In the genomic region with DNA sequence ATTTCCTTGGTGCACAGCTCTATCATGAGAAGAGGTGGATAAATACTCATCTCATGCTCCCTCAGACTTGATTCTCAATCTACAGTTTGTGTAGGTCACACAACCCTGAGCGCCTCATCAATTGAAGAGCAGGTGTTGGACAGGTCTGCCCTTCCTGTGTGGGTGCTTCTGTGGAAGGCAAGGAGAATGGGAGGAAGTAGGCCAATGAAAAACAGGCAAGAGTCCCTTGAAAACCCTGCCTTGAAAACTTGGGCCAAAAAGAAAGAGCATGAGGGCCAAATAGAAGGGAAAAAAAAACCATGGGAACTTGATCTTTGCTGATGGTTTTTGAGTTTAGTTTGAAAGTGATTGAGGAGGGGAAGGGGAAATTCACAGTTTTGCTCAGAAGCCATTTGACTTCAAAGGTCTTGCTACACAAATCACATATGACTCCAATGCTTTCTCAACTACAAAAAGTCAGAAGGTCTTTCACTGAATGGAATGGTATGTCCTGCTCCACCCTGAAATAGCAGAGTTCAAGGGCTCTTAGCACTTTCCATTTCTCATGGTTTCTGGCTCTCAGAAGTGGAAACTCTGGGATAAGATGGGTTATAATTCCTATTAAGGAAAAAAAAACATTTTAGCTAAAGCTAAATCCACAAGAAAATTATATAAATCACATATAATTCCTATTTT, we compare ENCODE assay signal across 1 cellular context.
TF ChIP-seq lines count a peak whose summit lies in the region.

No MANE protein-coding gene starts in this region.

TF ChIP-seq in HepG2, 621 proteins besides CTCF, POLR2A, EP300 and RAD21 (continued from another document and continues in another):
- TF ChIP-seq NFE2L1 (CRISPR knock-in tag; IDR thresholded peaks at IDR 0.05; ENCODE audit: borderline replicate concordance) (no peak), HOXA5 (CRISPR knock-in tag; IDR thresholded peaks at IDR 0.05) (no peak), DNMT1 (CRISPR knock-in tag; IDR thresholded peaks at IDR 0.05) (no peak), FOXK2 (IDR thresholded peaks at IDR 0.05) (no peak), CBX2 (IDR thresholded peaks at IDR 0.05; ENCODE audit: low read depth, low read length) (no peak), CBX2 (CRISPR knock-in tag; IDR thresholded peaks at IDR 0.05; ENCODE audit: low read depth) (no peak), KLF13 (CRISPR knock-in tag; IDR thresholded peaks at IDR 0.05) (no peak), BCL6 (CRISPR knock-in tag; IDR thresholded peaks at IDR 0.05) (peak; percentile 54; the same call in 1 of the 2 replicates), ZFP62 (CRISPR knock-in tag; IDR thresholded peaks at IDR 0.05) (no peak), ZFP1 (CRISPR knock-in tag; IDR thresholded peaks at IDR 0.05) (no peak), SOX5 (CRISPR knock-in tag; IDR thresholded peaks at IDR 0.05; ENCODE audit: borderline replicate concordance) (peak; percentile 69; the same call in 1 of the 2 replicates), ZNF589 (CRISPR knock-in tag; conservative IDR thresholded peaks at IDR 0.05) (no peak), U2AF2 (IDR thresholded peaks at IDR 0.05; ENCODE audit: low read depth, low read length) (no peak), NCOA1 (CRISPR knock-in tag; IDR thresholded peaks at IDR 0.05) (no peak), TSC22D2 (CRISPR knock-in tag; IDR thresholded peaks at IDR 0.05; ENCODE audit: borderline replicate concordance) (no peak), ELF1 (CRISPR knock-in tag; IDR thresholded peaks at IDR 0.05) (no peak), ARNT2 (CRISPR knock-in tag; IDR thresholded peaks at IDR 0.05; ENCODE audit: low read depth) (no peak), ZKSCAN5 (CRISPR knock-in tag; IDR thresholded peaks at IDR 0.05) (no peak), DR1 (CRISPR knock-in tag; IDR thresholded peaks at IDR 0.05) (no peak), ZNF772 (CRISPR knock-in tag; IDR thresholded peaks at IDR 0.05) (no peak), SMAD3 (CRISPR knock-in tag; IDR thresholded peaks at IDR 0.05) (no peak), ZNF558 (CRISPR knock-in tag; IDR thresholded peaks at IDR 0.05; ENCODE audit: borderline replicate concordance) (no peak), FOSL1 (CRISPR knock-in tag; IDR thresholded peaks at IDR 0.05; ENCODE audit: borderline replicate concordance) (no peak), TEAD2 (CRISPR knock-in tag; IDR thresholded peaks at IDR 0.05) (no peak), NAIF1 (CRISPR knock-in tag; IDR thresholded peaks at IDR 0.05; ENCODE audit: borderline replicate concordance) (no peak), ZNF557 (CRISPR knock-in tag; IDR thresholded peaks at IDR 0.05) (no peak), ZNF333 (CRISPR knock-in tag; IDR thresholded peaks at IDR 0.05; ENCODE audit: borderline replicate concordance) (no peak), ZNF317 (CRISPR knock-in tag; IDR thresholded peaks at IDR 0.05) (peak; percentile 71; the same call in 1 of the 2 replicates), SIN3B (IDR thresholded peaks at IDR 0.05; ENCODE audit: low read length) (no peak), ONECUT2 (CRISPR knock-in tag; IDR thresholded peaks at IDR 0.05) (no peak; the same call in 1 of the 2 replicates), SKI (IDR thresholded peaks at IDR 0.05; ENCODE audit: partially characterized antibody) (no peak), HDAC1 (CRISPR knock-in tag; IDR thresholded peaks at IDR 0.05) (no peak), ZNF672 (CRISPR knock-in tag; IDR thresholded peaks at IDR 0.05) (no peak), CCDC6 (CRISPR knock-in tag; IDR thresholded peaks at IDR 0.05) (no peak), MTF2 (CRISPR knock-in tag; IDR thresholded peaks at IDR 0.05; ENCODE audit: borderline replicate concordance) (no peak), ZMYM3 (CRISPR knock-in tag; IDR thresholded peaks at IDR 0.05) (peak; percentile 23; the same call in 1 of the 2 replicates), IRF2 (CRISPR knock-in tag; IDR thresholded peaks at IDR 0.05) (no peak), NCOA5 (CRISPR knock-in tag; IDR thresholded peaks at IDR 0.05) (no peak), ZNF660 (CRISPR knock-in tag; IDR thresholded peaks at IDR 0.05; ENCODE audit: borderline replicate concordance, low read depth) (no peak), ZNF652 (CRISPR knock-in tag; IDR thresholded peaks at IDR 0.05; ENCODE audit: borderline replicate concordance, low read depth) (no peak; the same call in 1 of the 2 replicates), HNF4G (IDR thresholded peaks at IDR 0.05; ENCODE audit: borderline replicate concordance, low read depth, low read length) (peak; percentile 72; the same call in 1 of the 2 replicates), HNF4G (CRISPR knock-in tag; IDR thresholded peaks at IDR 0.05; ENCODE audit: borderline replicate concordance, low read depth) (no peak), KDM3A (CRISPR knock-in tag; IDR thresholded peaks at IDR 0.05; ENCODE audit: low read depth) (no peak), TBP (CRISPR knock-in tag; IDR thresholded peaks at IDR 0.05) (no peak), ATF1 (CRISPR knock-in tag; IDR thresholded peaks at IDR 0.05) (no peak), MATR3 (CRISPR knock-in tag; IDR thresholded peaks at IDR 0.05) (no peak), HNRNPK (IDR thresholded peaks at IDR 0.05; ENCODE audit: low read depth, low read length, poor library complexity, severe bottlenecking) (no peak), RXRA (CRISPR knock-in tag; IDR thresholded peaks at IDR 0.05) (no peak)
- TF ChIP-seq, protein P1, sequence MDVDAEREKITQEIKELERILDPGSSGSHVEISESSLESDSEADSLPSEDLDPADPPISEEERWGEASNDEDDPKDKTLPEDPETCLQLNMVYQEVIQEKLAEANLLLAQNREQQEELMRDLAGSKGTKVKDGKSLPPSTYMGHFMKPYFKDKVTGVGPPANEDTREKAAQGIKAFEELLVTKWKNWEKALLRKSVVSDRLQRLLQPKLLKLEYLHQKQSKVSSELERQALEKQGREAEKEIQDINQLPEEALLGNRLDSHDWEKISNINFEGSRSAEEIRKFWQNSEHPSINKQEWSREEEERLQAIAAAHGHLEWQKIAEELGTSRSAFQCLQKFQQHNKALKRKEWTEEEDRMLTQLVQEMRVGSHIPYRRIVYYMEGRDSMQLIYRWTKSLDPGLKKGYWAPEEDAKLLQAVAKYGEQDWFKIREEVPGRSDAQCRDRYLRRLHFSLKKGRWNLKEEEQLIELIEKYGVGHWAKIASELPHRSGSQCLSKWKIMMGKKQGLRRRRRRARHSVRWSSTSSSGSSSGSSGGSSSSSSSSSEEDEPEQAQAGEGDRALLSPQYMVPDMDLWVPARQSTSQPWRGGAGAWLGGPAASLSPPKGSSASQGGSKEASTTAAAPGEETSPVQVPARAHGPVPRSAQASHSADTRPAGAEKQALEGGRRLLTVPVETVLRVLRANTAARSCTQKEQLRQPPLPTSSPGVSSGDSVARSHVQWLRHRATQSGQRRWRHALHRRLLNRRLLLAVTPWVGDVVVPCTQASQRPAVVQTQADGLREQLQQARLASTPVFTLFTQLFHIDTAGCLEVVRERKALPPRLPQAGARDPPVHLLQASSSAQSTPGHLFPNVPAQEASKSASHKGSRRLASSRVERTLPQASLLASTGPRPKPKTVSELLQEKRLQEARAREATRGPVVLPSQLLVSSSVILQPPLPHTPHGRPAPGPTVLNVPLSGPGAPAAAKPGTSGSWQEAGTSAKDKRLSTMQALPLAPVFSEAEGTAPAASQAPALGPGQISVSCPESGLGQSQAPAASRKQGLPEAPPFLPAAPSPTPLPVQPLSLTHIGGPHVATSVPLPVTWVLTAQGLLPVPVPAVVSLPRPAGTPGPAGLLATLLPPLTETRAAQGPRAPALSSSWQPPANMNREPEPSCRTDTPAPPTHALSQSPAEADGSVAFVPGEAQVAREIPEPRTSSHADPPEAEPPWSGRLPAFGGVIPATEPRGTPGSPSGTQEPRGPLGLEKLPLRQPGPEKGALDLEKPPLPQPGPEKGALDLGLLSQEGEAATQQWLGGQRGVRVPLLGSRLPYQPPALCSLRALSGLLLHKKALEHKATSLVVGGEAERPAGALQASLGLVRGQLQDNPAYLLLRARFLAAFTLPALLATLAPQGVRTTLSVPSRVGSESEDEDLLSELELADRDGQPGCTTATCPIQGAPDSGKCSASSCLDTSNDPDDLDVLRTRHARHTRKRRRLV (CRISPR knock-in tag; IDR thresholded peaks at IDR 0.05), result no peak
- TF ChIP-seq, protein P2, sequence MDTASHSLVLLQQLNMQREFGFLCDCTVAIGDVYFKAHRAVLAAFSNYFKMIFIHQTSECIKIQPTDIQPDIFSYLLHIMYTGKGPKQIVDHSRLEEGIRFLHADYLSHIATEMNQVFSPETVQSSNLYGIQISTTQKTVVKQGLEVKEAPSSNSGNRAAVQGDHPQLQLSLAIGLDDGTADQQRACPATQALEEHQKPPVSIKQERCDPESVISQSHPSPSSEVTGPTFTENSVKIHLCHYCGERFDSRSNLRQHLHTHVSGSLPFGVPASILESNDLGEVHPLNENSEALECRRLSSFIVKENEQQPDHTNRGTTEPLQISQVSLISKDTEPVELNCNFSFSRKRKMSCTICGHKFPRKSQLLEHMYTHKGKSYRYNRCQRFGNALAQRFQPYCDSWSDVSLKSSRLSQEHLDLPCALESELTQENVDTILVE (CRISPR knock-in tag; IDR thresholded peaks at IDR 0.05), result no peak
- TF ChIP-seq, protein P3, sequence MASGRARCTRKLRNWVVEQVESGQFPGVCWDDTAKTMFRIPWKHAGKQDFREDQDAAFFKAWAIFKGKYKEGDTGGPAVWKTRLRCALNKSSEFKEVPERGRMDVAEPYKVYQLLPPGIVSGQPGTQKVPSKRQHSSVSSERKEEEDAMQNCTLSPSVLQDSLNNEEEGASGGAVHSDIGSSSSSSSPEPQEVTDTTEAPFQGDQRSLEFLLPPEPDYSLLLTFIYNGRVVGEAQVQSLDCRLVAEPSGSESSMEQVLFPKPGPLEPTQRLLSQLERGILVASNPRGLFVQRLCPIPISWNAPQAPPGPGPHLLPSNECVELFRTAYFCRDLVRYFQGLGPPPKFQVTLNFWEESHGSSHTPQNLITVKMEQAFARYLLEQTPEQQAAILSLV (CRISPR knock-in tag; IDR thresholded peaks at IDR 0.05; ENCODE audit: borderline replicate concordance), result no peak
- TF ChIP-seq, protein P4, sequence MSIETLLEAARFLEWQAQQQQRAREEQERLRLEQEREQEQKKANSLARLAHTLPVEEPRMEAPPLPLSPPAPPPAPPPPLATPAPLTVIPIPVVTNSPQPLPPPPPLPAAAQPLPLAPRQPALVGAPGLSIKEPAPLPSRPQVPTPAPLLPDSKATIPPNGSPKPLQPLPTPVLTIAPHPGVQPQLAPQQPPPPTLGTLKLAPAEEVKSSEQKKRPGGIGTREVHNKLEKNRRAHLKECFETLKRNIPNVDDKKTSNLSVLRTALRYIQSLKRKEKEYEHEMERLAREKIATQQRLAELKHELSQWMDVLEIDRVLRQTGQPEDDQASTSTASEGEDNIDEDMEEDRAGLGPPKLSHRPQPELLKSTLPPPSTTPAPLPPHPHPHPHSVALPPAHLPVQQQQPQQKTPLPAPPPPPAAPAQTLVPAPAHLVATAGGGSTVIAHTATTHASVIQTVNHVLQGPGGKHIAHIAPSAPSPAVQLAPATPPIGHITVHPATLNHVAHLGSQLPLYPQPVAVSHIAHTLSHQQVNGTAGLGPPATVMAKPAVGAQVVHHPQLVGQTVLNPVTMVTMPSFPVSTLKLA (IDR thresholded peaks at IDR 0.05), result no peak
- TF ChIP-seq, protein P5, sequence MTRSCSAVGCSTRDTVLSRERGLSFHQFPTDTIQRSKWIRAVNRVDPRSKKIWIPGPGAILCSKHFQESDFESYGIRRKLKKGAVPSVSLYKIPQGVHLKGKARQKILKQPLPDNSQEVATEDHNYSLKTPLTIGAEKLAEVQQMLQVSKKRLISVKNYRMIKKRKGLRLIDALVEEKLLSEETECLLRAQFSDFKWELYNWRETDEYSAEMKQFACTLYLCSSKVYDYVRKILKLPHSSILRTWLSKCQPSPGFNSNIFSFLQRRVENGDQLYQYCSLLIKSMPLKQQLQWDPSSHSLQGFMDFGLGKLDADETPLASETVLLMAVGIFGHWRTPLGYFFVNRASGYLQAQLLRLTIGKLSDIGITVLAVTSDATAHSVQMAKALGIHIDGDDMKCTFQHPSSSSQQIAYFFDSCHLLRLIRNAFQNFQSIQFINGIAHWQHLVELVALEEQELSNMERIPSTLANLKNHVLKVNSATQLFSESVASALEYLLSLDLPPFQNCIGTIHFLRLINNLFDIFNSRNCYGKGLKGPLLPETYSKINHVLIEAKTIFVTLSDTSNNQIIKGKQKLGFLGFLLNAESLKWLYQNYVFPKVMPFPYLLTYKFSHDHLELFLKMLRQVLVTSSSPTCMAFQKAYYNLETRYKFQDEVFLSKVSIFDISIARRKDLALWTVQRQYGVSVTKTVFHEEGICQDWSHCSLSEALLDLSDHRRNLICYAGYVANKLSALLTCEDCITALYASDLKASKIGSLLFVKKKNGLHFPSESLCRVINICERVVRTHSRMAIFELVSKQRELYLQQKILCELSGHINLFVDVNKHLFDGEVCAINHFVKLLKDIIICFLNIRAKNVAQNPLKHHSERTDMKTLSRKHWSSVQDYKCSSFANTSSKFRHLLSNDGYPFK (CRISPR knock-in tag; IDR thresholded peaks at IDR 0.05; ENCODE audit: borderline replicate concordance), result no peak
- TF ChIP-seq, protein P6, sequence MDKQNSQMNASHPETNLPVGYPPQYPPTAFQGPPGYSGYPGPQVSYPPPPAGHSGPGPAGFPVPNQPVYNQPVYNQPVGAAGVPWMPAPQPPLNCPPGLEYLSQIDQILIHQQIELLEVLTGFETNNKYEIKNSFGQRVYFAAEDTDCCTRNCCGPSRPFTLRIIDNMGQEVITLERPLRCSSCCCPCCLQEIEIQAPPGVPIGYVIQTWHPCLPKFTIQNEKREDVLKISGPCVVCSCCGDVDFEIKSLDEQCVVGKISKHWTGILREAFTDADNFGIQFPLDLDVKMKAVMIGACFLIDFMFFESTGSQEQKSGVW (CRISPR knock-in tag; IDR thresholded peaks at IDR 0.05; ENCODE audit: borderline replicate concordance), result no peak
- TF ChIP-seq, protein P7, sequence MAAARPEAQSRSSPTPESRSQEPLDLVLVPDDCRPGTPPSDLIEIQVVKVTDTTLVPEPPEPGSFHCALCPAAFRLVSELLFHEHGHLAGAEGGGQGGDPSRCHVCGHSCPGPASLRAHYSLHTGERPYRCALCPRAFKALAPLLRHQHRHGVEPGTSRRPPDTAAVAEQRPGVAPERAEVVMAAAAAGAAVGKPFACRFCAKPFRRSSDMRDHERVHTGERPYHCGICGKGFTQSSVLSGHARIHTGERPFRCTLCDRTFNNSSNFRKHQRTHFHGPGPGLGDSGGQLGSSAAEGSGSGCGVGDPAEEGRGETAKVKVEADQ (CRISPR knock-in tag; IDR thresholded peaks at IDR 0.05; ENCODE audit: borderline replicate concordance), result no peak
- TF ChIP-seq, protein P8, sequence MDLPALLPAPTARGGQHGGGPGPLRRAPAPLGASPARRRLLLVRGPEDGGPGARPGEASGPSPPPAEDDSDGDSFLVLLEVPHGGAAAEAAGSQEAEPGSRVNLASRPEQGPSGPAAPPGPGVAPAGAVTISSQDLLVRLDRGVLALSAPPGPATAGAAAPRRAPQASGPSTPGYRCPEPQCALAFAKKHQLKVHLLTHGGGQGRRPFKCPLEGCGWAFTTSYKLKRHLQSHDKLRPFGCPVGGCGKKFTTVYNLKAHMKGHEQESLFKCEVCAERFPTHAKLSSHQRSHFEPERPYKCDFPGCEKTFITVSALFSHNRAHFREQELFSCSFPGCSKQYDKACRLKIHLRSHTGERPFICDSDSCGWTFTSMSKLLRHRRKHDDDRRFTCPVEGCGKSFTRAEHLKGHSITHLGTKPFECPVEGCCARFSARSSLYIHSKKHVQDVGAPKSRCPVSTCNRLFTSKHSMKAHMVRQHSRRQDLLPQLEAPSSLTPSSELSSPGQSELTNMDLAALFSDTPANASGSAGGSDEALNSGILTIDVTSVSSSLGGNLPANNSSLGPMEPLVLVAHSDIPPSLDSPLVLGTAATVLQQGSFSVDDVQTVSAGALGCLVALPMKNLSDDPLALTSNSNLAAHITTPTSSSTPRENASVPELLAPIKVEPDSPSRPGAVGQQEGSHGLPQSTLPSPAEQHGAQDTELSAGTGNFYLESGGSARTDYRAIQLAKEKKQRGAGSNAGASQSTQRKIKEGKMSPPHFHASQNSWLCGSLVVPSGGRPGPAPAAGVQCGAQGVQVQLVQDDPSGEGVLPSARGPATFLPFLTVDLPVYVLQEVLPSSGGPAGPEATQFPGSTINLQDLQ (CRISPR knock-in tag; IDR thresholded peaks at IDR 0.05), result no peak
